ENCODE assay signal across 1 cellular context in the genomic region with DNA sequence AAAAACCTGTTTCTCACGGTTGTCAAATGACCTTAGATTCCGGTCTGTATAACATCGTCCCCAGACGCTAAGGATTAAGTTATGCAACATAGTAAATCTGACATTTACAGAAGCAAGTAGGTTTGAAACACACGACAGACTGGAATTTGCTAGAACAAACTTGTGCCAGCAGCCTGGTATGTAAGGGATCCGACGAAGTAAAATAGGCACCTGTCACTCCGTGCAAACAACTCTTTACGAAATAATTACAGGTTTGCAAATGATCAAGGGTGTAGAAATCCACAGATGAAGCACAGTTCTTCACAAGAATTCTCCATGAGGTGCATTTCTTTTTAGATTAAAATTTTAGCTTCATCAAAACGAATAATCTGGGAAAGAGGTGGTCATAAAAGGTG.
TF ChIP-seq lines count a peak whose summit lies in the region.

No MANE protein-coding gene starts in this region.

TF ChIP-seq in K562, 482 proteins besides CTCF, POLR2A, EP300 and RAD21 (continued from another document):
- no peak for TF ChIP-seq PRPF4 (IDR thresholded peaks at IDR 0.05; ENCODE audit: insufficient read depth, low read depth, low read length, poor library complexity, severe bottlenecking)
TF ChIP-seq in K562: peak in this region for 3.
